In the genomic region with DNA sequence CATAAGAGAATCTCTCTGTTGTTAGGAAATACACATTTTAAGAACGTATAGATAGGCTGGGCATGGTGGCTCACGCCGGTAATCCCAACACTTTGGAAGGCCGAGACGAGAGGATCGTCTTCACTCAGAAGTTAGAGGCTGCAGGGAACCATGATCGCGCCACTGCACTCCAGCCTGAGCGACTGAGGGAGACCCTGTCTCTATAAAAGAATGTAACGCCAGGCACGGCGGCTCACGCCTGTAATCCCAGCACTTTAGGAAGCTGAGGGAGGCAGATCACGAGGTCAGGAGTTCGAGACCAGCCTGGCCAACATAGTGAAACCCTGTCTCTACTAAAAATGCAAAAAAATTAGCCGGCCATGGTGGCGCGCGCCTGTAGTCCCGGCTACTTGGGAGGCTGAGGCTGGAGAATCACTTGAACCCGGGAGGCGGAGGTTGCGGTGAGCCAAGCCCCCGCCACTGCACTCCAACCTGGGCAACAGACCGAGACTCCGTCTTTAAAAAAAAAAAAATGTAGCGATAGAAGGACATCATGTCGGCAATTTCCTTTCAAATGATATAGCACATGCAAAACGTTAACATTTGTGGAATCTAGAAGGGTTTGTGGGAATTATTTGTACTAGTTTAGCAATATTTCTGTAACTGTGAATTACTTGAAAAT, we compare ENCODE assay signal across 8 cellular contexts. TPM values are rescaled to one million over a fixed set of nuclear protein-coding genes. Genes with fewer than 3 reads are reported as not detected.
A peak's percentile ranks its signal among the peaks of the same experiment; 100 is the strongest.
DNase-seq lines count a peak whose midpoint lies in the region; ATAC-seq, FAIRE-seq and TF ChIP-seq lines count a peak whose summit lies in the region.

No MANE protein-coding gene starts in this region.

- TF ChIP-seq CTCF in K562 (IDR thresholded peaks at IDR 0.05 in 2 of 3, conservative IDR thresholded peaks at IDR 0.05 in 1 of 3; ENCODE audit: insufficient read depth in 2 of 3, low read depth in 1 of 3, low read length in 3 of 3) (no peak), lower leg skin (IDR thresholded peaks at IDR 0.05) (no peak), tibial artery (IDR thresholded peaks at IDR 0.05) (no peak)

- H3K36me3 Mint-ChIP-seq in activated T-cell treated with anti-CD3 and anti-CD28 coated beads, Interleukin-2, amount 50 U/mL, for 4 hours (ENCODE audit: insufficient read depth): peaks cover 28% of the 10 kb centered on the region

- H3K4me1 Mint-ChIP-seq in activated T-cell treated with anti-CD3 and anti-CD28 coated beads, Interleukin-2, amount 50 U/mL, for 4 hours (ENCODE audit: low read depth): peaks cover 52% of the 10 kb centered on the region

- peaks cover 39% of the 10 kb centered on the region for H3K36me3 ChIP-seq in K562 (ENCODE audit: control insufficient read depth, insufficient read depth, low read length)
- peaks cover 30 to 33% (median 31%) of the 10 kb centered on the region in 3 donors for H3K36me3 ChIP-seq in tibial artery

- H3K9me3 Mint-ChIP-seq in activated T-cell treated with anti-CD3 and anti-CD28 coated beads, Interleukin-2, amount 50 U/mL, for 4 hours: peaks cover 3% of the 10 kb centered on the region

- H2AFZ ChIP-seq in K562 (ENCODE audit: low read depth, low read length): peak overlapping the region; percentile 81

- TF ChIP-seq RAD21 in K562 (CRISPR knock-in tag; conservative IDR thresholded peaks at IDR 0.05 in 1 of 2, IDR thresholded peaks at IDR 0.05 in 1 of 2): no peak

- WGBS in K562 (ENCODE audit: insufficient coverage, low coverage, missing lambda C conversion rate): 60% methylated on average over 29 of the region's 29 CpGs
- 51 to 55% methylated on average over 29 of the region's 29 CpGs for WGBS in lower leg skin, 2 donors

- no peak for TF ChIP-seq EP300 in K562 (IDR thresholded peaks at IDR 0.05; ENCODE audit: low read length)

- no peak for ATAC-seq in activated T-cell treated with anti-CD3 and anti-CD28 coated beads, Interleukin-2, amount 50 U/mL, for 4 hours
- ATAC-seq in K562: no peak

- H3K4me1 ChIP-seq in K562 (replicated peaks in 1 of 2; ENCODE audit: control insufficient read depth in 2 of 2, insufficient read depth in 2 of 2, low read length in 2 of 2): peaks cover 17 to 32% of the 10 kb centered on the region in 2 experiments
- H3K4me1 ChIP-seq in tibial artery: peaks cover 0 to 43% (median 34%) of the 10 kb centered on the region in 4 donors

- H4K20me1 ChIP-seq in K562 (replicated peaks; ENCODE audit: control insufficient read depth, insufficient read depth, low read length): no peaks in the 10 kb centered on the region; the same call in 1 of the 2 replicates

- CTCF ChIA-PET in K562 (lab: Yijun Ruan, JAX; ENCODE audit: low intra/inter-chr PET ratio): no interaction called here

- BruUV-seq in K562 (replicated peaks; lab: Mats Ljungman, UMichigan): TSS peak; percentile 89

- H3K27me3 Mint-ChIP-seq in activated T-cell treated with anti-CD3 and anti-CD28 coated beads, Interleukin-2, amount 50 U/mL, for 4 hours (ENCODE audit: low read depth): no peaks in the 10 kb centered on the region

- H3K27ac ChIP-seq in K562 (ENCODE audit: extremely low read depth, low read depth, low read length) (peak overlapping the region; percentile 93), tibial artery (peak overlapping the region; percentile 83 to 88)

- TF ChIP-seq POLR2A in K562 (conservative IDR thresholded peaks at IDR 0.05): no peak
- no peak for TF ChIP-seq POLR2A in lower leg skin (IDR thresholded peaks at IDR 0.05)

- in situ Hi-C loops in K562 (cut with MboI): loop anchor here (25.0 kb wide), 1 partner anchor 1044 kb away; the partner anchor contains the start of gene RPSA

- no peak for DNase-seq in activated T-cell treated with anti-CD3 and anti-CD28 coated beads, Interleukin-2, amount 50 U/mL, for 4 hours
- no peak for DNase-seq in activated T-cell treated with anti-CD3 and anti-CD28 coated beads, Interleukin-2, amount 50 U/mL, for 48 hours
- no peak for DNase-seq in K562 (ENCODE audit: extremely low read depth in 1 of 4, low spot score in 3 of 4)
- no peak for DNase-seq in lower leg skin (ENCODE audit: low spot score in 2 of 2)
- DNase-seq in tibial artery: no peak
- no peak for DNase-seq in urothelium cell line (ENCODE audit: low spot score)
- no peak for DNase-seq in NCI-H510A (lab: John Stamatoyannopoulos, UW)
- DNase-seq in DMS 273 treated with DMSO at 0.1 percent for 48 hours (lab: John Stamatoyannopoulos, UW): no peak

- H3K4me3 ChIP-seq in K562 (peak overlapping the region; percentile 73), lower leg skin (ENCODE audit: low read depth, poor library complexity, severe bottlenecking) (peak overlapping the region; percentile 50), tibial artery (peak overlapping the region; percentile 79 to 88)

- H3K27me3 ChIP-seq in K562 (ENCODE audit: control insufficient read depth in 2 of 2, insufficient read depth in 2 of 2, low read length in 2 of 2) (no peaks in the 10 kb centered on the region), tibial artery (no peaks in the 10 kb centered on the region)

- H3K9me3 ChIP-seq in K562 (replicated peaks; ENCODE audit: control insufficient read depth, insufficient read depth, low read depth, low read length) (no peaks in the 10 kb centered on the region), tibial artery (no peaks in the 10 kb centered on the region)

- H3K4me3 Mint-ChIP-seq in activated T-cell treated with anti-CD3 and anti-CD28 coated beads, Interleukin-2, amount 50 U/mL, for 4 hours: peak overlapping the region; percentile 85

- no peaks in the 10 kb centered on the region for H3K9me1 ChIP-seq in K562 (ENCODE audit: control insufficient read depth, insufficient read depth, low read length)

- peaks cover 52% of the 10 kb centered on the region for H3K79me2 ChIP-seq in K562 (ENCODE audit: control insufficient read depth, insufficient read depth, low read length)

- H3K9ac ChIP-seq in K562 (ENCODE audit: insufficient read depth in 1 of 2, low read depth in 2 of 2, low read length in 2 of 2): peak overlapping the region; percentile 91 to 100

- POLR2A ChIA-PET in K562 (lab: Yijun Ruan, JAX): interaction anchor here (0.5 to 2.1 kb wide), 21 partner anchors 8 to 265 kb away, joined by 3 to 19 read pairs (median 5); partner anchors contain the start of genes ZNF619 and ZNF621

- no peak for FAIRE-seq in K562 (lab: Jason Lieb, UNC)
- FAIRE-seq in urothelium cell line (lab: Jason Lieb, UNC): no peak

- H3K4me2 ChIP-seq in K562 (ENCODE audit: insufficient read depth, low read length): peak overlapping the region; percentile 94

- intact Hi-C loops in K562 (cut with micrococcal nuclease): loop anchor here (2.0 to 10.0 kb wide), 2 partner anchors 20 to 1072 kb away; partner anchors contain the start of genes SLC25A38 and ZNF619
- intact Hi-C loops in lower leg skin (cut with DNase I; ENCODE audit: low total_unique reads): loop anchor here (10.0 kb wide), 1 partner anchor 132 kb away; no protein-coding TSS in a partner anchor
- intact Hi-C loops in tibial artery (cut with DNase I; ENCODE audit: low total_unique reads): loop anchor here (5.0 kb wide), 2 partner anchors 71 to 144 kb away; no protein-coding TSS in a partner anchor

RNA-seq across cellular contexts. Expression of gene RPL14, which starts 0.7 kb away (rescaled TPM):
- 1,000 to 10,000 TPM; 3,658 to 4,119 (median 4,117) TPM for total RNA-seq in activated T-cell treated with anti-CD3 and anti-CD28 coated beads, Interleukin-2, amount 50 U/mL, for 4 hours
- 226 and 269 TPM in 2 replicates for total RNA-seq in K562 (2011; cell fraction: chromatin; rRNA removed; ENCODE audit: low replicate concordance)
- total RNA-seq in K562 (2011; cell fraction: nucleolus; rRNA removed): 253 and 260 TPM in 2 replicates
- total RNA-seq in K562 (2011; cell fraction: nucleoplasm; rRNA removed): 327 and 490 TPM in 2 replicates
- 1,465 and 1,933 TPM in 2 replicates for total RNA-seq in K562 (2014; rRNA removed)
- 2,197 and 2,292 TPM in 2 replicates for total RNA-seq in K562 (2014; rRNA removed; fragmentation: Illumina TruSeq; extraction: Trizol)
- total RNA-seq in K562 (2015; rRNA removed; fragmentation: Illumina TruSeq; extraction: Trizol): 1,893 and 1,905 TPM in 2 replicates
- 4,499 and 4,649 TPM in 2 replicates for total RNA-seq in K562 (2021)
- 851 and 1,014 TPM in 2 replicates for polyA plus RNA-seq in K562 (2011; rRNA removed)
- 509 and 510 TPM in 2 replicates for polyA plus RNA-seq in K562 (2011; cell fraction: cytosol; rRNA removed)
- polyA plus RNA-seq in K562 (2011; cell fraction: nucleus; rRNA removed): 509 and 670 TPM in 2 replicates
- 2,787 and 4,013 TPM in 2 replicates for polyA plus RNA-seq in K562 (2012)
- polyA plus RNA-seq in K562 (2014; fragmentation: Illumina TruSeq; extraction: Trizol): 2,310 and 2,431 TPM in 2 replicates
- 1,000 to 10,000 TPM; 2,133 to 2,823 TPM for polyA plus RNA-seq in K562 (2014; fragmentation: Nextera tagmentation; extraction: Ambion mirVana)
- 1,463 and 1,670 TPM in 2 replicates for polyA plus RNA-seq in K562 (2014; rRNA removed)
- polyA minus RNA-seq in K562 (2011; rRNA and poly(A)+ RNA removed): 631 and 740 TPM in 2 replicates
- 1,561 and 2,057 TPM in 2 replicates for polyA minus RNA-seq in K562 (2011; cell fraction: cytosol; rRNA and poly(A)+ RNA removed)
- 129 and 304 TPM in 2 replicates for polyA minus RNA-seq in K562 (2011; cell fraction: nucleus; rRNA and poly(A)+ RNA removed)
- 100 to 1,000 TPM; 452 to 555 (median 498) TPM for total RNA-seq in lower leg skin

RNA-seq across cellular contexts. Expression of gene ZNF619, which starts 20.5 kb away (rescaled TPM):
- total RNA-seq in activated T-cell treated with anti-CD3 and anti-CD28 coated beads, Interleukin-2, amount 50 U/mL, for 4 hours: 1 to 10 TPM; 3.0 to 4.4 (median 3.0) TPM
- total RNA-seq in K562 (2011; cell fraction: chromatin; rRNA removed; ENCODE audit: low replicate concordance): 14.4 and 24.4 TPM in 2 replicates
- total RNA-seq in K562 (2011; cell fraction: nucleolus; rRNA removed): 10.2 and 11.8 TPM in 2 replicates
- total RNA-seq in K562 (2011; cell fraction: nucleoplasm; rRNA removed): 13.6 and 14.7 TPM in 2 replicates
- total RNA-seq in K562 (2014; rRNA removed): 4.7 and 5.0 TPM in 2 replicates
- total RNA-seq in K562 (2014; rRNA removed; fragmentation: Illumina TruSeq; extraction: Trizol): 6.3 and 6.4 TPM in 2 replicates
- total RNA-seq in K562 (2015; rRNA removed; fragmentation: Illumina TruSeq; extraction: Trizol): 6.7 and 7.8 TPM in 2 replicates
- total RNA-seq in K562 (2021): 8.8 and 10.5 TPM in 2 replicates
- 7.3 and 9.1 TPM in 2 replicates for polyA plus RNA-seq in K562 (2011; rRNA removed)
- polyA plus RNA-seq in K562 (2011; cell fraction: cytosol; rRNA removed): 4.3 and 5.1 TPM in 2 replicates
- 7.1 and 7.3 TPM in 2 replicates for polyA plus RNA-seq in K562 (2011; cell fraction: nucleus; rRNA removed)
- polyA plus RNA-seq in K562 (2012): 3.4 and 3.6 TPM in 2 replicates
- polyA plus RNA-seq in K562 (2014; fragmentation: Illumina TruSeq; extraction: Trizol): 7.3 and 7.4 TPM in 2 replicates
- 1 to 10 TPM; 1.3 to 1.5 TPM for polyA plus RNA-seq in K562 (2014; fragmentation: Nextera tagmentation; extraction: Ambion mirVana)
- polyA plus RNA-seq in K562 (2014; rRNA removed): 6.0 and 6.2 TPM in 2 replicates
- polyA minus RNA-seq in K562 (2011; rRNA and poly(A)+ RNA removed): 18.5 and 22.4 TPM in 2 replicates
- polyA minus RNA-seq in K562 (2011; cell fraction: cytosol; rRNA and poly(A)+ RNA removed): 6.6 and 7.8 TPM in 2 replicates
- polyA minus RNA-seq in K562 (2011; cell fraction: nucleus; rRNA and poly(A)+ RNA removed): 5.7 and 10.4 TPM in 2 replicates
- total RNA-seq in lower leg skin: 1 to 10 TPM; 4.0 to 6.0 (median 5.2) TPM

RNA-seq across cellular contexts. Expression of gene ZNF620, which starts 49.4 kb away (rescaled TPM):
- 1 to 10 TPM; 3.1 to 3.2 (median 3.2) TPM for total RNA-seq in activated T-cell treated with anti-CD3 and anti-CD28 coated beads, Interleukin-2, amount 50 U/mL, for 4 hours
- total RNA-seq in K562 (2011; cell fraction: chromatin; rRNA removed; ENCODE audit: low replicate concordance): 3.6 and 8.5 TPM in 2 replicates
- total RNA-seq in K562 (2011; cell fraction: nucleolus; rRNA removed): 3.2 and 3.3 TPM in 2 replicates
- total RNA-seq in K562 (2011; cell fraction: nucleoplasm; rRNA removed): 3.8 and 4.7 TPM in 2 replicates
- 2.9 and 3.4 TPM in 2 replicates for total RNA-seq in K562 (2014; rRNA removed)
- total RNA-seq in K562 (2014; rRNA removed; fragmentation: Illumina TruSeq; extraction: Trizol): 4.9 and 5.5 TPM in 2 replicates
- 4.5 and 4.9 TPM in 2 replicates for total RNA-seq in K562 (2015; rRNA removed; fragmentation: Illumina TruSeq; extraction: Trizol)
- 3.3 and 5.7 TPM in 2 replicates for total RNA-seq in K562 (2021)
- polyA plus RNA-seq in K562 (2011; rRNA removed): 1.5 and 2.2 TPM in 2 replicates
- 0.64 and 1.3 TPM in 2 replicates for polyA plus RNA-seq in K562 (2011; cell fraction: cytosol; rRNA removed)
- polyA plus RNA-seq in K562 (2011; cell fraction: nucleus; rRNA removed): 0.94 and 1.5 TPM in 2 replicates
- 2.4 and 3.0 TPM in 2 replicates for polyA plus RNA-seq in K562 (2012)
- 3.0 and 3.4 TPM in 2 replicates for polyA plus RNA-seq in K562 (2014; fragmentation: Illumina TruSeq; extraction: Trizol)
- 1 to 10 TPM; 1.2 to 3.7 TPM for polyA plus RNA-seq in K562 (2014; fragmentation: Nextera tagmentation; extraction: Ambion mirVana)
- polyA plus RNA-seq in K562 (2014; rRNA removed): 2.3 and 3.6 TPM in 2 replicates
- 2.8 and 4.8 TPM in 2 replicates for polyA minus RNA-seq in K562 (2011; rRNA and poly(A)+ RNA removed)
- polyA minus RNA-seq in K562 (2011; cell fraction: cytosol; rRNA and poly(A)+ RNA removed): 2.2 TPM in 1 of 2 replicates, not detected in the other
- 1.1 and 1.2 TPM in 2 replicates for polyA minus RNA-seq in K562 (2011; cell fraction: nucleus; rRNA and poly(A)+ RNA removed)
- 1 to 10 TPM in 1 of 4 donors, under 1 TPM in 3; 0.51 to 1.0 (median 0.76) TPM for total RNA-seq in lower leg skin
